18 cellular contexts compared by ENCODE assay signal in the genomic region with DNA sequence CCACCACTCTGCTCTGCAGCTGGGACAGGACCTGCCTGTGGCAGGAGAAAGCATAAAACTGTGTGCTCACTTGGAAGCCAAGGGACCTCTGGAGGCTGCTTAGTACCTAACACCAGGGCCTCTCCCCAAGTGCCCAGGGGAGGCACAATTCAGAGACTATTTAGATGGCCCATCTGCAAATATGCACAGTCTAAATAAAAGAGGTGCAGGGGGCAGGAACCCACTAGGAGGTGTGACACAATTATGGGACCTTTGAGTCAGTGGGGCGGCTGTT. TPM values are rescaled to one million over a fixed set of nuclear protein-coding genes. Genes with fewer than 3 reads are reported as not detected.
DNase-seq lines count a peak whose midpoint lies in the region; ATAC-seq, FAIRE-seq and TF ChIP-seq lines count a peak whose summit lies in the region.
"Had no signal": no experiment of that assay in that cellular context is flagged by ENCODE, and none has a peak within 500 bp of the region (broad histone marks: within the 10 kb centered on the region; RNA-seq: fewer than 3 reads in every experiment).

No MANE protein-coding gene starts in this region.

- DNase-seq in NAMALWA (ENCODE audit: low spot score) (peak; percentile 28), GM12878 (ENCODE audit: low read depth, low spot score) (no peak), memory B cell (ENCODE audit: low spot score in 2 of 2) (no peak), substantia nigra (lab: John Stamatoyannopoulos, UW) (no peak), foreskin keratinocyte (no peak), NCI-H2107 (lab: John Stamatoyannopoulos, UW) (no peak), left lung (no peak)
- no peak for DNase-seq in stimulated activated CD4-positive, alpha-beta T cell treated with anti-CD3 and anti-CD28 coated beads, Interleukin-4, amount 100 ng/mL, for 1 hour
- DNase-seq: activated CD4-positive, alpha-beta memory T cell treated with anti-CD3 and anti-CD28 coated beads, Interleukin-2, amount 10 ng/mL, durations not matched to agents 7 days and 5 days; DMS153; GOT3; NCI-H1105; stimulated activated naive CD4-positive, alpha-beta T cell had no signal

- H2AFZ ChIP-seq in GM12878 (ENCODE audit: control insufficient read depth, low read depth, low read length): no peak overlapping the region

- no peak for FAIRE-seq in GM12878 (lab: Jason Lieb, UNC)
- FAIRE-seq: bronchial epithelial cell had no signal

- POLR2A ChIA-PET in GM12878 (lab: Charles Lee): no interaction called here

- H3K4me1 ChIP-seq in GM12878 (ENCODE audit: control insufficient read depth, insufficient read depth, low read length) (no peaks in the 10 kb centered on the region), foreskin keratinocyte (no peaks in the 10 kb centered on the region), left lung (peaks cover 21 to 52% of the 10 kb centered on the region in 2 donors)

- H3K27me3 ChIP-seq in GM12878 (replicated peaks in 1 of 2; ENCODE audit: control insufficient read depth in 2 of 2, insufficient read depth in 2 of 2, low read length in 1 of 2): no peaks in the 10 kb centered on the region
- no peaks in the 10 kb centered on the region for H3K27me3 ChIP-seq in foreskin keratinocyte
- H3K27me3 ChIP-seq in left lung: no peaks in the 10 kb centered on the region

- RAD21 ChIA-PET in GM12878 (lab: Charles Lee; ENCODE audit: unreplicated experiment): no interaction called here

- H3K4me3 ChIP-seq in GM12878 (no peak overlapping the region), left lung (no peak overlapping the region)
- H3K4me3 ChIP-seq: SK-N-MC had no signal

- TF ChIP-seq EP300 in GM12878 (IDR thresholded peaks at IDR 0.05; ENCODE audit: borderline replicate concordance in 1 of 2, control insufficient read depth in 1 of 2, low read depth in 2 of 2, low read length in 2 of 2): no peak

- no peaks in the 10 kb centered on the region for H3K9me3 ChIP-seq in GM12878 (replicated peaks; ENCODE audit: control insufficient read depth, insufficient read depth, low read length)
- no peaks in the 10 kb centered on the region for H3K9me3 ChIP-seq in left lung

- H3K36me3 Mint-ChIP-seq in memory B cell: peaks cover 32% of the 10 kb centered on the region

- no peak overlapping the region for H3K27ac Mint-ChIP-seq in memory B cell

- no peak overlapping the region for H3K4me3 Mint-ChIP-seq in memory B cell
- H3K4me3 Mint-ChIP-seq: activated CD4-positive, alpha-beta memory T cell treated with anti-CD3 and anti-CD28 coated beads, Interleukin-2, amount 10 ng/mL, durations not matched to agents 7 days and 5 days had no signal

- no TSS peak for BruUV-seq in GM12878 (replicated peaks; lab: Mats Ljungman, UMichigan)

- WGBS in GM12878 (ENCODE audit: insufficient coverage, insufficient replicate concordance, low lambda C conversion rate, missing lambda C conversion rate): 100% methylated on average over 1 of the region's 1 CpG

- TF ChIP-seq CTCF in GM12878 (IDR thresholded peaks at IDR 0.05 in 2 of 3, conservative IDR thresholded peaks at IDR 0.05 in 1 of 3; ENCODE audit: control insufficient read depth in 2 of 3, extremely low read depth in 1 of 3, insufficient read depth in 1 of 3, low read depth in 3 of 3, low read length in 3 of 3): no peak
- TF ChIP-seq CTCF in foreskin keratinocyte (conservative IDR thresholded peaks at IDR 0.05): no peak
- no peak for TF ChIP-seq CTCF in left lung (IDR thresholded peaks at IDR 0.05)

- H3K4me1 Mint-ChIP-seq in memory B cell: peaks cover 21% of the 10 kb centered on the region

- H3K36me3 ChIP-seq in GM12878 (ENCODE audit: control insufficient read depth in 2 of 2, insufficient read depth in 2 of 2, low read length in 1 of 2): peaks cover 38 to 57% of the 10 kb centered on the region in 2 experiments
- H3K36me3 ChIP-seq in left lung: peaks cover 0 to 97% of the 10 kb centered on the region in 2 donors

- CTCF ChIA-PET in GM12878 (lab: Yijun Ruan, JAX): interaction anchor here (1.8 kb wide), 1 partner anchor 291 kb away, joined by 6 read pairs; no protein-coding TSS in a partner anchor

- no peak for TF ChIP-seq RAD21 in GM12878 (IDR thresholded peaks at IDR 0.05; ENCODE audit: insufficient read depth, low read depth, low read length)

- no peak overlapping the region for H3K4me2 ChIP-seq in GM12878 (ENCODE audit: control insufficient read depth, insufficient read depth)

- intact Hi-C loops in GM12878 (cut with micrococcal nuclease; ENCODE audit: unreplicated experiment) (loop anchor here (1.0 to 5.0 kb wide), 2 partner anchors 112 to 291 kb away; a partner anchor contains a TSS), left lung (cut with DNase I) (loop anchor here in 1 of 2 donors (5.0 to 10.0 kb wide), 2 partner anchors 70 to 292 kb away; a partner anchor contains a TSS)

- ATAC-seq in GM12878 (peak; percentile 27; the same call in 2 of the 3 replicates), memory B cell (ENCODE audit: low read depth) (peak; percentile 17), foreskin keratinocyte (no peak), left lung (no peak)
- ATAC-seq: left lobe of liver had no signal

- H3K9me3 Mint-ChIP-seq in memory B cell: no peaks in the 10 kb centered on the region
- H3K9me3 Mint-ChIP-seq: activated CD4-positive, alpha-beta memory T cell treated with anti-CD3 and anti-CD28 coated beads, Interleukin-2, amount 10 ng/mL, durations not matched to agents 7 days and 5 days; nephron had no signal

- no peak overlapping the region for H3K9ac ChIP-seq in GM12878 (ENCODE audit: control insufficient read depth, insufficient read depth, low read length)

- H3K27me3 Mint-ChIP-seq in memory B cell: no peaks in the 10 kb centered on the region
- H3K27me3 Mint-ChIP-seq: activated CD4-positive, alpha-beta memory T cell treated with anti-CD3 and anti-CD28 coated beads, Interleukin-2, amount 10 ng/mL, durations not matched to agents 7 days and 5 days had no signal

- no peak for TF ChIP-seq POLR2A in GM12878 (IDR thresholded peaks at IDR 0.05; ENCODE audit: low read depth, low read length)

- 0 out of 2 replicates have a peak, but pooled peaks cover 2% of the 10 kb centered on the region for H3K79me2 ChIP-seq in GM12878 (ENCODE audit: control insufficient read depth, insufficient read depth, low read length)

- peaks cover 7% of the 10 kb centered on the region for H4K20me1 ChIP-seq in GM12878 (ENCODE audit: control insufficient read depth, insufficient read depth)

- SMC1A ChIA-PET in GM12878 (lab: Charles Lee; ENCODE audit: uncharacterized antibody, unreplicated experiment): no interaction called here

- H3K27ac ChIP-seq in GM12878 (ENCODE audit: control insufficient read depth, insufficient read depth) (no peak overlapping the region), substantia nigra (ENCODE audit: low read depth, low read length, poor library complexity, severe bottlenecking) (peak overlapping the region; percentile 80), foreskin keratinocyte (no peak overlapping the region), left lung (peak overlapping the region in 1 of 2 donors; percentile 64)
- H3K27ac ChIP-seq: epithelial cell of prostate, SK-N-MC had no signal

- in situ Hi-C loops in GM12878 (cut with MboI): loop anchor here (5.0 kb wide), 1 partner anchor 292 kb away; no protein-coding TSS in a partner anchor

TF ChIP-seq in GM12878, 131 proteins besides CTCF, POLR2A, EP300 and RAD21 (continues in another document):
- no peak for TF ChIP-seq SREBF1 (IDR thresholded peaks at IDR 0.05; ENCODE audit: low read length)
- no peak for TF ChIP-seq CBX5 (IDR thresholded peaks at IDR 0.05; ENCODE audit: low read depth)
- TF ChIP-seq GATAD2B (conservative IDR thresholded peaks at IDR 0.05; ENCODE audit: low read depth): no peak
- TF ChIP-seq, protein P1, sequence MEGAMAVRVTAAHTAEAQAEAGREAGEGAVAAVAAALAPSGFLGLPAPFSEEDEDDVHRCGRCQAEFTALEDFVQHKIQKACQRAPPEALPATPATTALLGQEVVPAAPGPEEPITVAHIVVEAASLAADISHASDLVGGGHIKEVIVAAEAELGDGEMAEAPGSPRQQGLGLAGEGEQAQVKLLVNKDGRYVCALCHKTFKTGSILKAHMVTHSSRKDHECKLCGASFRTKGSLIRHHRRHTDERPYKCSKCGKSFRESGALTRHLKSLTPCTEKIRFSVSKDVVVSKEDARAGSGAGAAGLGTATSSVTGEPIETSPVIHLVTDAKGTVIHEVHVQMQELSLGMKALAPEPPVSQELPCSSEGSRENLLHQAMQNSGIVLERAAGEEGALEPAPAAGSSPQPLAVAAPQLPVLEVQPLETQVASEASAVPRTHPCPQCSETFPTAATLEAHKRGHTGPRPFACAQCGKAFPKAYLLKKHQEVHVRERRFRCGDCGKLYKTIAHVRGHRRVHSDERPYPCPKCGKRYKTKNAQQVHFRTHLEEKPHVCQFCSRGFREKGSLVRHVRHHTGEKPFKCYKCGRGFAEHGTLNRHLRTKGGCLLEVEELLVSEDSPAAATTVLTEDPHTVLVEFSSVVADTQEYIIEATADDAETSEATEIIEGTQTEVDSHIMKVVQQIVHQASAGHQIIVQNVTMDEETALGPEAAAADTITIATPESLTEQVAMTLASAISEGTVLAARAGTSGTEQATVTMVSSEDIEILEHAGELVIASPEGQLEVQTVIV (IDR thresholded peaks at IDR 0.05; ENCODE audit: borderline replicate concordance, partially characterized antibody): no peak
- no peak for TF ChIP-seq DPF2 (IDR thresholded peaks at IDR 0.05)
- no peak for TF ChIP-seq CEBPB (IDR thresholded peaks at IDR 0.05; ENCODE audit: borderline replicate concordance in 1 of 2, low read depth in 2 of 2, low read length in 2 of 2)
- TF ChIP-seq CHD2 (IDR thresholded peaks at IDR 0.05; ENCODE audit: borderline replicate concordance, low read depth, low read length): no peak
- TF ChIP-seq NFIC (IDR thresholded peaks at IDR 0.05; ENCODE audit: low read depth, low read length): no peak

RNA-seq across cellular contexts. Expression of a gene that starts 32.6 kb away (rescaled TPM):
- total RNA-seq in GM12878 (2013; cell fraction: nucleolus; rRNA removed): not detected in 2 replicates
- total RNA-seq in GM12878 (2014; rRNA removed): not detected in 2 replicates
- total RNA-seq in GM12878 (2014; rRNA removed; fragmentation: Illumina TruSeq; extraction: Trizol): not detected in 2 replicates
- not detected in 2 replicates for total RNA-seq in GM12878 (2021)
- polyA plus RNA-seq in GM12878 (2011; ENCODE audit: low read depth): not detected
- 0.04 TPM in 1 of 2 replicates, not detected in the other for polyA plus RNA-seq in GM12878 (2011; rRNA removed)
- polyA plus RNA-seq in GM12878 (2011; cell fraction: cytosol; rRNA removed): not detected in 2 replicates
- 0.26 TPM in 1 of 2 replicates, not detected in the other for polyA plus RNA-seq in GM12878 (2011; cell fraction: nucleus; rRNA removed)
- not detected in 2 replicates for polyA plus RNA-seq in GM12878 (2012)
- not detected in 2 replicates for polyA plus RNA-seq in GM12878 (2014; fragmentation: Illumina TruSeq; extraction: Trizol)
- polyA plus RNA-seq in GM12878 (2014; fragmentation: Nextera tagmentation; extraction: Ambion mirVana): not detected
- polyA plus RNA-seq in GM12878 (2014; rRNA removed): not detected in 2 replicates
- not detected for polyA plus RNA-seq in GM12878 (2016; fragmentation: Nextera tagmentation; extraction: Ambion mirVana)
- polyA minus RNA-seq in GM12878 (2011; rRNA and poly(A)+ RNA removed): 0.21 and 0.29 TPM in 2 replicates
- polyA minus RNA-seq in GM12878 (2011; cell fraction: cytosol; rRNA and poly(A)+ RNA removed): not detected in 2 replicates
- 0.48 TPM in 1 of 2 replicates, not detected in the other for polyA minus RNA-seq in GM12878 (2011; cell fraction: nucleus; rRNA and poly(A)+ RNA removed)
- 0.10 TPM in 1 of 2 replicates, not detected in the other for total RNA-seq in foreskin keratinocyte
- polyA plus RNA-seq in foreskin keratinocyte: 0.06 and 0.12 TPM in 2 replicates
- 1 to 10 TPM; 1.6 to 7.6 TPM for total RNA-seq in left lung

Comparison
In these comparisons a context has a peak if more than half of its experiments do, and no peak if none do; other contexts are left out.
1. ATAC-seq: peak in GM12878 (single experiment) and memory B cell (single experiment); none in foreskin keratinocyte (single experiment) and left lung (single experiment).